Comparison of ENCODE assay signal across 19 cellular contexts in the genomic region with DNA sequence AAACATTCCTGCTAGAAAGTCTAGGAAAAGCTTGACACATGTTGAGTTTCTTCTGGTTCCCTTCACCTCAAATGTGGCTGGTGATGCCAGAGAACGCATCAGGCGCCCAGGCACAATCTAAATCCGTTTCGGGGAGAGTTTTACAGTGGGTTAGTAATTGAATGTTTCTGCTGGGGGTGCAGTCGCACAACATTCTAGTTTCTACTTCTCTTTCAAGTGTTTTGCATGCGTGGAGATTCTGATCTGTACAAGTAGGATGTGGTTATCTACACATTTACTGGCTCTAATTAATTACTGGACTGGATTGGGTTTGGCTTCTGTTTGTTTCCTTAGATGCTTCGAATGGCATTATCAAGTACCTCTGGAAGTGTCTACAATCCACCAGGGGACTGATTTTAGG.
A peak's percentile ranks its signal among the peaks of the same experiment; 100 is the strongest.
DNase-seq lines count a peak whose midpoint lies in the region; ATAC-seq and TF ChIP-seq lines count a peak whose summit lies in the region.
"Had no signal": no experiment of that assay in that cellular context is flagged by ENCODE, and none has a peak within 500 bp of the region (broad histone marks: within the 10 kb centered on the region; RNA-seq: fewer than 3 reads in every experiment).

No MANE protein-coding gene starts in this region.

- peak; percentile 11 for DNase-seq in GM12865 (ENCODE audit: low read depth)
- DNase-seq in transverse colon = no peak
- no peak for DNase-seq in NCI-H1694 (lab: John Stamatoyannopoulos, UW)
- DNase-seq in retina = no peak
- no peak for DNase-seq in neural progenitor cell (ENCODE audit: low spot score)
- DNase-seq: 8988T; activated CD4-positive, alpha-beta memory T cell treated with anti-CD3 and anti-CD28 coated beads, Interleukin-2, amount 10 ng/mL, durations not matched to agents 7 days and 5 days; DMS79; gastrocnemius medialis; mammary epithelial cell; NCI-H1694 treated with DMSO at 0.1 percent for 48 hours; NCI-H69 had no signal

- no peaks in the 10 kb centered on the region for H3K9me3 Mint-ChIP-seq in neural progenitor cell
- H3K9me3 Mint-ChIP-seq: activated CD4-positive, alpha-beta memory T cell treated with anti-CD3 and anti-CD28 coated beads, Interleukin-2, amount 10 ng/mL, durations not matched to agents 7 days and 5 days; activated T-helper 1 cell treated with anti-CD3 and anti-CD28 coated beads, Interleukin-12 subunit alpha, Interleukin-12 subunit beta, Interleukin-2, Interleukin-4 antibody, amounts not matched to agents 30 ng/mL and 10 ng/mL and 1 ng/mL, durations not matched to agents 14 hours and 24 hours and 36 hours had no signal

- no peaks in the 10 kb centered on the region for H3F3A ChIP-seq in neural progenitor cell (ENCODE audit: low read depth)

- H4K20me1 ChIP-seq in neural progenitor cell (ENCODE audit: low read depth) = no peaks in the 10 kb centered on the region

- H3K4me3 Mint-ChIP-seq in neural progenitor cell = no peak overlapping the region
- H3K4me3 Mint-ChIP-seq: activated CD4-positive, alpha-beta memory T cell treated with anti-CD3 and anti-CD28 coated beads, Interleukin-2, amount 10 ng/mL, durations not matched to agents 7 days and 5 days; activated T-helper 1 cell treated with anti-CD3 and anti-CD28 coated beads, Interleukin-12 subunit alpha, Interleukin-12 subunit beta, Interleukin-2, Interleukin-4 antibody, amounts not matched to agents 30 ng/mL and 10 ng/mL and 1 ng/mL, durations not matched to agents 14 hours and 24 hours and 36 hours; CD14-positive monocyte; nephron had no signal

- no peaks in the 10 kb centered on the region for H3K36me3 Mint-ChIP-seq in neural progenitor cell
- H3K36me3 Mint-ChIP-seq: CD14-positive monocyte had no signal

- H3K36me3 ChIP-seq in transverse colon (no peaks in the 10 kb centered on the region), neural progenitor cell (no peaks in the 10 kb centered on the region)
- H3K36me3 ChIP-seq: gastrocnemius medialis had no signal

- H3K9me3 ChIP-seq in transverse colon (no peaks in the 10 kb centered on the region), neural progenitor cell (ENCODE audit: low read depth) (no peaks in the 10 kb centered on the region)
- H3K9me3 ChIP-seq: gastrocnemius medialis had no signal

- no peak overlapping the region for H3K27ac ChIP-seq in transverse colon
- no peak overlapping the region for H3K27ac ChIP-seq in neural progenitor cell
- H3K27ac ChIP-seq: gastrocnemius medialis had no signal

- intact Hi-C loops in transverse colon (cut with DNase I; ENCODE audit: low total_unique reads) = no loop called here

- H3K4me1 ChIP-seq in transverse colon (no peaks in the 10 kb centered on the region), neural progenitor cell (no peaks in the 10 kb centered on the region)

- TF ChIP-seq CTCF in GM12865 (IDR thresholded peaks at IDR 0.05; ENCODE audit: insufficient read depth, low read depth, low read length, missing control alignments) (no peak), transverse colon (IDR thresholded peaks at IDR 0.05) (no peak), neural progenitor cell (IDR thresholded peaks at IDR 0.05) (no peak)

- no peak overlapping the region for H2AFZ ChIP-seq in neural progenitor cell (replicated peaks)

- H3K4me2 ChIP-seq in neural progenitor cell = no peak overlapping the region

- WGBS in transverse colon (ENCODE audit: low coverage in 1 of 2), 2 donors = 73 to 79% methylated on average over 3 to 7 of the region's 7 CpGs

- no peak overlapping the region for H3K27ac Mint-ChIP-seq in neural progenitor cell
- H3K27ac Mint-ChIP-seq: activated CD4-positive, alpha-beta memory T cell treated with anti-CD3 and anti-CD28 coated beads, Interleukin-2, amount 10 ng/mL, durations not matched to agents 7 days and 5 days; activated T-helper 1 cell treated with anti-CD3 and anti-CD28 coated beads, Interleukin-12 subunit alpha, Interleukin-12 subunit beta, Interleukin-2, Interleukin-4 antibody, amounts not matched to agents 30 ng/mL and 10 ng/mL and 1 ng/mL, durations not matched to agents 14 hours and 24 hours and 36 hours; CD14-positive monocyte had no signal

- H3K4me3 ChIP-seq in GM12865 (ENCODE audit: low read depth, low read length) = no peak overlapping the region
- no peak overlapping the region for H3K4me3 ChIP-seq in transverse colon
- no peak overlapping the region for H3K4me3 ChIP-seq in neural progenitor cell
- H3K4me3 ChIP-seq: gastrocnemius medialis had no signal

- no peak for TF ChIP-seq POLR2A in transverse colon (IDR thresholded peaks at IDR 0.05)

- H3K27me3 ChIP-seq in transverse colon (no peaks in the 10 kb centered on the region), neural progenitor cell (no peaks in the 10 kb centered on the region)
- H3K27me3 ChIP-seq: gastrocnemius medialis had no signal

- no peaks in the 10 kb centered on the region for H3K79me2 ChIP-seq in neural progenitor cell (ENCODE audit: low read depth)

- no peak overlapping the region for H3K9ac ChIP-seq in neural progenitor cell

- no peaks in the 10 kb centered on the region for H3K4me1 Mint-ChIP-seq in neural progenitor cell

- no peak for TF ChIP-seq EP300 in transverse colon (IDR thresholded peaks at IDR 0.05; ENCODE audit: low read depth)

- H3K27me3 Mint-ChIP-seq in neural progenitor cell (ENCODE audit: insufficient read depth, low read depth) = no peaks in the 10 kb centered on the region

- in situ Hi-C loops in transverse colon (cut with MboI; ENCODE audit: low pct_ligation_motif_present in 1 of 4, low pct_unique_long_range_greater_than_20kb in 1 of 4, low sequenced_read_pairs in 3 of 4) = loop anchor here in 1 of 4 donors (25.0 kb wide), 1 partner anchor 467 kb away; no protein-coding TSS in a partner anchor

- ATAC-seq in GM19372 (IDR thresholded peaks at IDR 0.05; ENCODE audit: low read depth, unreplicated experiment) = peak; percentile 71
- ATAC-seq in HG02588 (IDR thresholded peaks at IDR 0.05; ENCODE audit: unreplicated experiment) = peak; percentile 72
- ATAC-seq in HG03354 (IDR thresholded peaks at IDR 0.05; ENCODE audit: poor library complexity, severe bottlenecking, unreplicated experiment) = peak; percentile 95
- ATAC-seq: gastrocnemius medialis, Panc1 had no signal
